17 cellular contexts compared by ENCODE assay signal in the genomic region with DNA sequence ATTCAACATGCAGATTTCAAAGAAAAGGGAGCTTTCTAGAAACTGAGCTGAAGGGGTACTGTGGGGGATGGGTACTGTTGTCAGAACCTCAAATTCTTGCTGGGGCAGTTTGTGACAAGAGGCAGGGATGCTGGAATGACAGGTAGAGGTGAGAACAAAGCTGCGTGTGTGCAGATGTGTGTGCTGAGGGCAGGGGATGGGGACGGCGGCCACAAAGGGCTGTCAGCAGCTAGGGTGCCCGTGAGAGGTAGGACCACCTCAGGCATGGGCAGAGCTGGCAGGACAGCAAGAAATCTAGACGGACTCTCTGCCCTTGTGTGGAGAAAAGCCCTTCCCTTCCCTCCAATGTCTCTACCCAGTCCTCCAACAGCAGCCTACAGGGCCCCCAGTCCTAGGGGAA.
"Had no signal": no experiment of that assay in that cellular context is flagged by ENCODE, and none has a peak within 500 bp of the region (broad histone marks: within the 10 kb centered on the region; RNA-seq: fewer than 3 reads in every experiment).

No MANE protein-coding gene starts in this region.

- H3K27ac ChIP-seq: ascending aorta, hepatocyte, neutrophil had no signal

- H3K4me1 ChIP-seq: ascending aorta had no signal

- H3K9me3 Mint-ChIP-seq: activated naive CD4-positive, alpha-beta T cell treated with anti-CD3 and anti-CD28 coated beads, Interleukin-2, amount 50 U/mL, for 24 hours; dendritic cell treated with granulocyte-macrophage colony-stimulating factor and Interleukin-4, amounts not matched to agents 40 ng/mL and 50 ng/mL, for 4 days; naive thymus-derived CD8-positive, alpha-beta T cell had no signal

- H3K9me3 ChIP-seq: ascending aorta, neutrophil had no signal

- H3K4me1 Mint-ChIP-seq: activated naive CD4-positive, alpha-beta T cell treated with anti-CD3 and anti-CD28 coated beads, Interleukin-2, amount 50 U/mL, for 24 hours had no signal

- H3K27me3 ChIP-seq: ascending aorta, hepatocyte, neutrophil had no signal

- H3K27ac Mint-ChIP-seq: activated naive CD4-positive, alpha-beta T cell treated with anti-CD3 and anti-CD28 coated beads, Interleukin-2, amount 50 U/mL, for 24 hours; dendritic cell treated with granulocyte-macrophage colony-stimulating factor and Interleukin-4, amounts not matched to agents 40 ng/mL and 50 ng/mL, for 4 days had no signal

- H3K4me3 Mint-ChIP-seq: activated naive CD4-positive, alpha-beta T cell treated with anti-CD3 and anti-CD28 coated beads, Interleukin-2, amount 50 U/mL, for 24 hours; dendritic cell treated with granulocyte-macrophage colony-stimulating factor and Interleukin-4, amounts not matched to agents 40 ng/mL and 50 ng/mL, for 4 days; naive thymus-derived CD8-positive, alpha-beta T cell had no signal

- ATAC-seq: activated CD4-positive, CD25-positive, alpha-beta regulatory T cell treated with anti-CD3 and anti-CD28 coated beads, Interleukin-2, amount 50 U/mL, for 24 hours; naive thymus-derived CD8-positive, alpha-beta T cell had no signal

- H3K27me3 Mint-ChIP-seq: activated naive CD4-positive, alpha-beta T cell treated with anti-CD3 and anti-CD28 coated beads, Interleukin-2, amount 50 U/mL, for 24 hours; dendritic cell treated with granulocyte-macrophage colony-stimulating factor and Interleukin-4, amounts not matched to agents 40 ng/mL and 50 ng/mL, for 4 days; naive thymus-derived CD8-positive, alpha-beta T cell had no signal

- H3K4me3 ChIP-seq: ascending aorta, hepatocyte had no signal

- DNase-seq: activated CD8-positive, alpha-beta memory T cell treated with anti-CD3 and anti-CD28 coated beads for 24 hours; activated CD8-positive, alpha-beta memory T cell treated with anti-CD3 and anti-CD28 coated beads, Interleukin-2, amount 50 U/mL, for 48 hours; activated gamma-delta T cell; cerebellar nuclear complex; effector CD8-positive, alpha-beta T cell; naive thymus-derived CD8-positive, alpha-beta T cell; retina; stimulated activated CD4-positive, alpha-beta T cell treated with anti-CD3 and anti-CD28 coated beads, Interleukin-12 subunit alpha, Interleukin-12 subunit beta, amount 100 ng/mL, for 4 hours; stimulated activated CD4-positive, alpha-beta T cell treated with anti-CD3 and anti-CD28 coated beads, Interleukin-1b, Interleukin-23, amount 100 ng/mL, for 48 hours; stimulated activated CD8-positive, alpha-beta memory T cell treated with anti-CD3 and anti-CD28 coated beads, Interleukin-4, amount 100 ng/mL, for 48 hours; stimulated activated naive CD4-positive, alpha-beta T cell had no signal
